In the genomic region with DNA sequence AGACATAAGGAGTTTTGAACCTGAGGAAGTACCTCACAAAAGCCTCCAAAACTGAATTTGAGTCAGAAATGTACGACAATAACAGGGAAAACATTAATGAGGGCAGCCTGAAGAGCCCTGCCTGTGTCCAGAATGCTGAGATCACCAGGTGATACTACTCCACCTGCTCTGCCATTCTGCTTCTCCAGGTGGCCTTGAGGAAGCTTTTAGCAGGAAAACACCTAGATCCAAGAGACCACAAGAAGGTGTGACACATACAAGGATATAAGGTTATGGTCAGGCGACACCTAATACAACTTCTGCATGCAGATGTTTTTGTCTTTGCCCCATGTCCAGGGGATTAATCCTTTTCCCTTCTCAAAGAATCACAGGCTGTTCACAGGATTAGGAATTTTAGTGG, we compare ENCODE assay signal across 19 cellular contexts. TPM values are rescaled to one million over a fixed set of nuclear protein-coding genes. Genes with fewer than 3 reads are reported as not detected.
DNase-seq lines count a peak whose midpoint lies in the region; ATAC-seq and TF ChIP-seq lines count a peak whose summit lies in the region.
"Had no signal": no experiment of that assay in that cellular context is flagged by ENCODE, and none has a peak within 500 bp of the region (broad histone marks: within the 10 kb centered on the region; RNA-seq: fewer than 3 reads in every experiment).

No MANE protein-coding gene starts in this region.

- H3K4me3 ChIP-seq in right atrium auricular region = no peak overlapping the region

- ATAC-seq in Right ventricle myocardium inferior (no peak), esophagus mucosa (peak; percentile 76), HG03342 (IDR thresholded peaks at IDR 0.05; ENCODE audit: unreplicated experiment) (no peak), GM21723 (IDR thresholded peaks at IDR 0.05; ENCODE audit: unreplicated experiment) (no peak), GM19328 (IDR thresholded peaks at IDR 0.05; ENCODE audit: unreplicated experiment) (no peak)
- ATAC-seq: HepG2 had no signal

- no peaks in the 10 kb centered on the region for H3K36me3 ChIP-seq in right atrium auricular region

- no peaks in the 10 kb centered on the region for H3K4me1 ChIP-seq in right atrium auricular region

- H3K27ac ChIP-seq in right atrium auricular region = no peak overlapping the region
- H3K27ac ChIP-seq: C4-2B had no signal

- TF ChIP-seq CTCF in right atrium auricular region (IDR thresholded peaks at IDR 0.05) = no peak

- H3K9me3 ChIP-seq in right atrium auricular region = no peaks in the 10 kb centered on the region

- intact Hi-C loops in Right ventricle myocardium inferior (cut with DNase I) = no loop called here

- H3K27me3 ChIP-seq in right atrium auricular region = no peaks in the 10 kb centered on the region

- DNase-seq in Right ventricle myocardium inferior (ENCODE audit: missing footprints) (peak; percentile 32), right atrium auricular region (ENCODE audit: low spot score) (no peak), NCI-H2029 treated with DMSO at 0.1 percent for 48 hours (lab: John Stamatoyannopoulos, UW) (peak; percentile 22)
- DNase-seq: ACHN, KG1, MV-4-11, NCI-H1694 treated with DMSO at 0.1 percent for 48 hours, NCI-H345, NCI-H526 treated with DMSO at 0.1 percent for 48 hours, OCI-M1, SHP77 treated with DMSO at 0.1 percent for 48 hours had no signal

RNA-seq across cellular contexts. Expression of a gene that starts 15.3 kb away (rescaled TPM):
- not detected for total RNA-seq in Right ventricle myocardium inferior
- total RNA-seq in right atrium auricular region = not detected
- total RNA-seq in esophagus mucosa = 9.6 TPM
- total RNA-seq: RPMI7951; T-helper 1 cell treated with Interleukin-12 subunit alpha and Interleukin-12 subunit beta and Interleukin-4 antibody, amounts not matched to agents 30 ng/mL and 1 ng/mL, for 36 hours had no signal

Comparison
In these comparisons a context has a peak if more than half of its experiments do, and no peak if none do; other contexts are left out.
1. RNA of a gene that starts 15.3 kb away (total RNA-seq): 9.6 TPM in esophagus mucosa (single experiment); not detected in right atrium auricular region and not detected in Right ventricle myocardium inferior (single experiment); every median in the first group is over 10 times any median in the second.